1 cellular context compared by ENCODE assay signal in genomic region chr5:141371572-141372475, GRCh38.
TF ChIP-seq lines count a peak whose summit lies in the region.

No MANE protein-coding gene starts in this region.

TF ChIP-seq in SK-N-SH treated with all-trans-retinoic acid at 6 μM for 48 hours, 23 proteins besides CTCF, POLR2A, EP300 and RAD21 (continued from another document):
- TF ChIP-seq GLIS3 (CRISPR knock-in tag; IDR thresholded peaks at IDR 0.05) (no peak), CSRNP3 (CRISPR knock-in tag; IDR thresholded peaks at IDR 0.05) (no peak), RARB (CRISPR knock-in tag; IDR thresholded peaks at IDR 0.05) (no peak), TCF4 (CRISPR knock-in tag; IDR thresholded peaks at IDR 0.05; ENCODE audit: borderline replicate concordance) (no peak), TOX (CRISPR knock-in tag; IDR thresholded peaks at IDR 0.05; ENCODE audit: borderline replicate concordance) (no peak), BACH2 (CRISPR knock-in tag; IDR thresholded peaks at IDR 0.05; ENCODE audit: borderline replicate concordance) (no peak), ZC3H10 (CRISPR knock-in tag; IDR thresholded peaks at IDR 0.05) (no peak), SNAI2 (CRISPR knock-in tag; IDR thresholded peaks at IDR 0.05) (no peak), OSR1 (CRISPR knock-in tag; IDR thresholded peaks at IDR 0.05) (no peak), PPARA (CRISPR knock-in tag; IDR thresholded peaks at IDR 0.05; ENCODE audit: borderline replicate concordance) (no peak), ZFP30 (CRISPR knock-in tag; IDR thresholded peaks at IDR 0.05) (no peak)
